Comparison of ENCODE assay signal across 8 cellular contexts in genomic region chr10:17114878-17115443, GRCh38. TPM values are rescaled to one million over a fixed set of nuclear protein-coding genes. Genes with fewer than 3 reads are reported as not detected.
DNase-seq lines count a peak whose midpoint lies in the region; ATAC-seq, FAIRE-seq and TF ChIP-seq lines count a peak whose summit lies in the region.
"Not testable (repeated sequence)": the region's sequence is repeated elsewhere in the genome, so short reads cannot be mapped to it uniquely, and the experiment has no call there.

No MANE protein-coding gene starts in this region.

- not testable (repeated sequence) for H2AK9ac ChIP-seq in IMR-90 (replicated peaks; ENCODE audit: low read depth, low read length, poor library complexity)

- TF ChIP-seq POLR2A in IMR-90 (IDR thresholded peaks at IDR 0.05; ENCODE audit: low read depth, low read length) = not testable (repeated sequence)

- not testable (repeated sequence) for H4K20me1 ChIP-seq in IMR-90 (ENCODE audit: insufficient read depth, low read length)

- POLR2A ChIA-PET in IMR-90 (lab: Charles Lee; ENCODE audit: unreplicated experiment) = interaction anchor here (0.7 kb wide), 1 partner anchor 123 kb away, joined by 7 read pairs; no protein-coding TSS in a partner anchor
- POLR2A ChIA-PET in activated CD4-positive, alpha-beta T cell treated with anti-CD3 and anti-CD28 coated beads for 36 hours (lab: Charles Lee) = interaction anchor here (0.7 kb wide), 1 partner anchor 223 kb away, joined by 6 read pairs; no protein-coding TSS in a partner anchor

- not testable (repeated sequence) for H3K79me2 ChIP-seq in mesendoderm (ENCODE audit: control insufficient read depth, insufficient read depth, low read length)

- not testable (repeated sequence) for BruUV-seq in IMR-90 (replicated peaks; lab: Mats Ljungman, UMichigan)

- H3K4ac ChIP-seq in IMR-90 (ENCODE audit: low read depth, low read length) = peak overlapping the region; percentile 60
- H3K4ac ChIP-seq in mesendoderm (ENCODE audit: low read depth, low read length) = not testable (repeated sequence)

- H2BK120ac ChIP-seq in IMR-90 (ENCODE audit: low read depth, low read length) = peak overlapping the region; percentile 32; the same call in 1 of the 2 replicates
- H2BK120ac ChIP-seq in mesendoderm (ENCODE audit: low read depth, low read length) = not testable (repeated sequence)

- peaks cover 31% of the 10 kb centered on the region for H3K36me3 Mint-ChIP-seq in CD4-positive, CD25-positive, alpha-beta regulatory T cell
- not testable (repeated sequence) for H3K36me3 Mint-ChIP-seq in activated CD4-positive, alpha-beta T cell treated with anti-CD3 and anti-CD28 coated beads for 36 hours (ENCODE audit: low read depth)

- not testable (repeated sequence) for H3K27me3 ChIP-seq in CD4-positive, CD25-positive, alpha-beta regulatory T cell (ENCODE audit: control insufficient read depth, insufficient read depth, low read length); IMR-90 (ENCODE audit: control insufficient read depth, insufficient read depth, low read length); mesendoderm (ENCODE audit: insufficient read depth, low read length, poor library complexity); thoracic aorta (replicated peaks; ENCODE audit: insufficient read depth)

- CTCF ChIA-PET in IMR-90 (lab: Yijun Ruan, JAX) = interaction anchor here (0.7 kb wide), 1 partner anchor 129 kb away, joined by 4 read pairs; no protein-coding TSS in a partner anchor
- CTCF ChIA-PET in activated CD4-positive, alpha-beta T cell treated with anti-CD3 and anti-CD28 coated beads for 36 hours (lab: Charles Lee) = interaction anchor here (0.6 kb wide), 1 partner anchor 42 kb away, joined by 4 read pairs; no protein-coding TSS in a partner anchor

- DNase-seq in CD4-positive, CD25-positive, alpha-beta regulatory T cell = peak in 1 of 3 donors; percentile 54
- DNase-seq in Daoy (ENCODE audit: low read depth) (peak; percentile 62), RCC 7860 (ENCODE audit: low spot score) (peak; percentile 96), mesendoderm (peak; percentile 53)
- DNase-seq in IMR-90; activated CD4-positive, alpha-beta T cell treated with anti-CD3 and anti-CD28 coated beads for 36 hours; thoracic aorta (ENCODE audit: low spot score): not testable (repeated sequence)
- peak; percentile 9 for DNase-seq in central memory CD4-positive, alpha-beta T cell

- TF ChIP-seq CTCF in IMR-90 (conservative IDR thresholded peaks at IDR 0.05; ENCODE audit: low read depth, low read length); thoracic aorta (IDR thresholded peaks at IDR 0.05): not testable (repeated sequence)

- not testable (repeated sequence) for H3K27ac ChIP-seq in CD4-positive, CD25-positive, alpha-beta regulatory T cell (ENCODE audit: insufficient read depth, low read length, poor library complexity, severe bottlenecking); IMR-90 (ENCODE audit: insufficient read depth, low read length); mesendoderm (ENCODE audit: low read depth, low read length)
- H3K27ac ChIP-seq in thoracic aorta = peak overlapping the region; percentile 40 to 53

- peak overlapping the region; percentile 4 for H2AFZ ChIP-seq in IMR-90 (replicated peaks; ENCODE audit: low read length, poor library complexity)

- peaks cover 14% of the 10 kb centered on the region for H3K9me1 ChIP-seq in IMR-90 (ENCODE audit: insufficient read depth, low read length)

- H3K36me3 ChIP-seq in CD4-positive, CD25-positive, alpha-beta regulatory T cell (ENCODE audit: control insufficient read depth, insufficient read depth, low read length); IMR-90 (ENCODE audit: control insufficient read depth, insufficient read depth, low read length); mesendoderm (ENCODE audit: control insufficient read depth, insufficient read depth, low read length); thoracic aorta: not testable (repeated sequence)

- H3K9me3 ChIP-seq in CD4-positive, CD25-positive, alpha-beta regulatory T cell (ENCODE audit: control insufficient read depth in 2 of 2, low read length in 2 of 2); IMR-90 (ENCODE audit: control insufficient read depth, insufficient read depth, low read length); thoracic aorta: not testable (repeated sequence)

- H3K23ac ChIP-seq in IMR-90 (ENCODE audit: low read depth, low read length); mesendoderm (ENCODE audit: low read length): not testable (repeated sequence)

- H4K91ac ChIP-seq in IMR-90 (ENCODE audit: insufficient read depth, low read depth, low read length) = 0 out of 2 replicates have a peak overlapping the region, but pooled peaks have one; percentile 56

- WGBS in IMR-90 (ENCODE audit: extremely low coverage in 2 of 2, insufficient read length in 1 of 2), 2 experiments = 96% methylated on average over 4 of the region's 13 CpGs; no CpG with 5 or more reads in 1 of the 2 experiments
- no CpG with 5 or more reads among the region's 13 CpGs for WGBS in mesendoderm (ENCODE audit: extremely low coverage, insufficient coverage, low lambda C conversion rate)

- not testable (repeated sequence) for H3K56ac ChIP-seq in IMR-90 (ENCODE audit: extremely low read depth, insufficient read depth, low read length); mesendoderm (ENCODE audit: low read length)

- not testable (repeated sequence) for H3K18ac ChIP-seq in IMR-90 (ENCODE audit: low read depth, low read length)
- H3K18ac ChIP-seq in mesendoderm (ENCODE audit: low read length) = peak overlapping the region; percentile 28

- H3K4me3 Mint-ChIP-seq in CD4-positive, CD25-positive, alpha-beta regulatory T cell; activated CD4-positive, alpha-beta T cell treated with anti-CD3 and anti-CD28 coated beads for 36 hours: not testable (repeated sequence)

- H2BK20ac ChIP-seq in IMR-90 (ENCODE audit: low read depth, low read length) = not testable (repeated sequence)

- H3K14ac ChIP-seq in IMR-90 (replicated peaks; ENCODE audit: low read depth, low read length) = peak overlapping the region; percentile 31; the same call in 1 of the 2 replicates

- dilution Hi-C loops in IMR-90 (cut with HindIII; ENCODE audit: low sequenced_read_pairs, unreplicated experiment) = not testable (repeated sequence)

- H2AK5ac ChIP-seq in IMR-90 (ENCODE audit: low read depth, low read length) = peak overlapping the region; percentile 74; the same call in 1 of the 2 replicates
- not testable (repeated sequence) for H2AK5ac ChIP-seq in mesendoderm (ENCODE audit: low read length)

- not testable (repeated sequence) for H4K8ac ChIP-seq in IMR-90 (ENCODE audit: low read depth in 2 of 2, low read length in 2 of 2); mesendoderm (ENCODE audit: low read depth, low read length)

- H3K27ac Mint-ChIP-seq in CD4-positive, CD25-positive, alpha-beta regulatory T cell = peak overlapping the region in 1 of 3 donors; percentile 42
- H3K27ac Mint-ChIP-seq in activated CD4-positive, alpha-beta T cell treated with anti-CD3 and anti-CD28 coated beads for 36 hours = not testable (repeated sequence)

- H2BK5ac ChIP-seq in IMR-90 (ENCODE audit: low read depth, low read length, poor library complexity, severe bottlenecking) = not testable (repeated sequence)
- peak overlapping the region; percentile 15 for H2BK5ac ChIP-seq in mesendoderm (ENCODE audit: low read length)

- not testable (repeated sequence) for H3K27me3 Mint-ChIP-seq in CD4-positive, CD25-positive, alpha-beta regulatory T cell; activated CD4-positive, alpha-beta T cell treated with anti-CD3 and anti-CD28 coated beads for 36 hours

- H3K4me1 Mint-ChIP-seq in CD4-positive, CD25-positive, alpha-beta regulatory T cell; activated CD4-positive, alpha-beta T cell treated with anti-CD3 and anti-CD28 coated beads for 36 hours: not testable (repeated sequence)

- not testable (repeated sequence) for H3K9me3 Mint-ChIP-seq in CD4-positive, CD25-positive, alpha-beta regulatory T cell; activated CD4-positive, alpha-beta T cell treated with anti-CD3 and anti-CD28 coated beads for 36 hours (ENCODE audit: low read depth)

- in situ Hi-C loops in IMR-90 (cut with MboI; ENCODE audit: low sequenced_read_pairs) = not testable (repeated sequence)

- H2BK15ac ChIP-seq in IMR-90 (ENCODE audit: low read depth, low read length) = 0 out of 3 replicates have a peak overlapping the region, but pooled peaks have one; percentile 29
- H2BK15ac ChIP-seq in mesendoderm (replicated peaks; ENCODE audit: low read depth) = not testable (repeated sequence)

- H3K9ac ChIP-seq in IMR-90 (ENCODE audit: low read depth, low read length); mesendoderm (ENCODE audit: low read length): not testable (repeated sequence)

- FAIRE-seq in RCC 7860 (lab: Jason Lieb, UNC) = peak; percentile 82

- H3K4me1 ChIP-seq in CD4-positive, CD25-positive, alpha-beta regulatory T cell (ENCODE audit: control insufficient read depth, insufficient read depth, low read length, poor library complexity, severe bottlenecking); IMR-90 (ENCODE audit: control insufficient read depth, insufficient read depth, low read length); mesendoderm (ENCODE audit: control insufficient read depth, low read depth, low read length): not testable (repeated sequence)
- peaks cover 0 to 20% of the 10 kb centered on the region in 2 donors for H3K4me1 ChIP-seq in thoracic aorta (ENCODE audit: control insufficient read depth in 1 of 2, low read depth in 2 of 2)

- not testable (repeated sequence) for H3K79me1 ChIP-seq in IMR-90 (ENCODE audit: low read depth in 1 of 2, low read length in 2 of 2); mesendoderm (ENCODE audit: low read length)

- not testable (repeated sequence) for H4K5ac ChIP-seq in IMR-90 (ENCODE audit: low read depth, low read length); mesendoderm (ENCODE audit: low read length)

- intact Hi-C loops in IMR-90 (cut with micrococcal nuclease); activated CD4-positive, alpha-beta T cell treated with anti-CD3 and anti-CD28 coated beads for 36 hours (cut with DNase I, micrococcal nuclease): not testable (repeated sequence)

- ATAC-seq in CD4-positive, CD25-positive, alpha-beta regulatory T cell (ENCODE audit: low read depth in 2 of 2) = peak; percentile 50 to 60
- not testable (repeated sequence) for ATAC-seq in IMR-90 (ENCODE audit: low read depth); thoracic aorta (ENCODE audit: insufficient number of reproducible peaks, low FRiP score, low read depth)
- ATAC-seq in activated CD4-positive, alpha-beta T cell treated with anti-CD3 and anti-CD28 coated beads for 36 hours = peak; percentile 81

- not testable (repeated sequence) for H3K4me2 ChIP-seq in IMR-90 (ENCODE audit: low read depth, low read length); mesendoderm (ENCODE audit: low read length)

- not testable (repeated sequence) for H3K4me3 ChIP-seq in CD4-positive, CD25-positive, alpha-beta regulatory T cell (ENCODE audit: low read depth, low read length); IMR-90 (ENCODE audit: insufficient read depth, low read depth, low read length); mesendoderm (ENCODE audit: low read length); thoracic aorta

- not testable (repeated sequence) for TF ChIP-seq RAD21 in IMR-90 (IDR thresholded peaks at IDR 0.05; ENCODE audit: low read length)

RNA-seq across cellular contexts. Expression of gene CUBN, which starts 14.7 kb away (rescaled TPM):
- 4.7 TPM for total RNA-seq in CD4-positive, CD25-positive, alpha-beta regulatory T cell
- under 1 TPM; 0.01 to 0.30 (median 0.13) TPM for polyA plus RNA-seq in CD4-positive, CD25-positive, alpha-beta regulatory T cell
- total RNA-seq in Daoy (2014; rRNA removed; shearing (Covaris generic)) = 0.71 and 1.7 TPM in 2 replicates
- 0.54 and 0.83 TPM in 2 replicates for total RNA-seq in IMR-90 (2012; rRNA removed)
- polyA plus RNA-seq in IMR-90 (2012; rRNA removed) = 0.10 and 0.19 TPM in 2 replicates
- 0.02 and 0.08 TPM in 2 replicates for polyA plus RNA-seq in IMR-90 (2012; cell fraction: cytosol; rRNA removed)
- 0.21 and 1.1 TPM in 2 replicates for polyA plus RNA-seq in IMR-90 (2012; cell fraction: nucleus; rRNA removed; ENCODE audit: low replicate concordance)
- under 1 TPM; 0.25 to 0.43 TPM for total RNA-seq in activated CD4-positive, alpha-beta T cell treated with anti-CD3 and anti-CD28 coated beads for 36 hours
- polyA plus RNA-seq in mesendoderm (2013, experiment 1 of 2) = 0.10 TPM
- polyA plus RNA-seq in mesendoderm (2013, experiment 2 of 2) = 0.07 TPM
- 1 to 10 TPM; 4.1 to 4.6 TPM for total RNA-seq in thoracic aorta
